In genomic region chr11:12961615-12962014, GRCh38 we compare ENCODE assay signal across 15 cellular contexts. TPM values are rescaled to one million over a fixed set of nuclear protein-coding genes. Genes with fewer than 3 reads are reported as not detected.
A peak's percentile ranks its signal among the peaks of the same experiment; 100 is the strongest.
DNase-seq lines count a peak whose midpoint lies in the region; ATAC-seq and TF ChIP-seq lines count a peak whose summit lies in the region.
"Had no signal": no experiment of that assay in that cellular context is flagged by ENCODE, and none has a peak within 500 bp of the region (broad histone marks: within the 10 kb centered on the region; RNA-seq: fewer than 3 reads in every experiment).

No MANE protein-coding gene starts in this region.

- no peaks in the 10 kb centered on the region for H4K20me1 ChIP-seq in HCT116 (ENCODE audit: insufficient read depth)

- H3K4me3 ChIP-seq in HCT116 (replicated peaks in 1 of 2; ENCODE audit: low read depth in 1 of 2, low read length in 2 of 2) (no peak overlapping the region), kidney epithelial cell (ENCODE audit: low read depth, low read length) (no peak overlapping the region)
- H3K4me3 ChIP-seq: colonic mucosa, spleen had no signal

- no peak overlapping the region for H2AFZ ChIP-seq in HCT116 (ENCODE audit: low read depth, low read length, poor library complexity, severe bottlenecking)
- H2AFZ ChIP-seq: parathyroid adenoma had no signal

- peak; percentile 61 for TF ChIP-seq RAD21 in HCT116 (IDR thresholded peaks at IDR 0.05; ENCODE audit: low read depth)

- POLR2A ChIA-PET in HCT116 (lab: Charles Lee), result no interaction called here

- H3K79me2 ChIP-seq in HCT116 (ENCODE audit: insufficient read depth, low read length), result no peaks in the 10 kb centered on the region
- H3K79me2 ChIP-seq: parathyroid adenoma had no signal

- H3K36me3 ChIP-seq in HCT116 (ENCODE audit: control insufficient read depth in 1 of 2, insufficient read depth in 2 of 2, low read length in 2 of 2), result no peaks in the 10 kb centered on the region
- no peaks in the 10 kb centered on the region for H3K36me3 ChIP-seq in kidney epithelial cell (ENCODE audit: control insufficient read depth, insufficient read depth, low read length)
- H3K36me3 ChIP-seq: colonic mucosa, spleen had no signal

- H3K27ac ChIP-seq in HCT116 (ENCODE audit: low read depth, low read length) (no peak overlapping the region), VCaP (no peak overlapping the region)
- H3K27ac ChIP-seq: 22Rv1, colonic mucosa, parathyroid adenoma, spleen had no signal

- no peak for ATAC-seq in HCT116
- ATAC-seq in HG03025 (IDR thresholded peaks at IDR 0.05; ENCODE audit: low FRiP score, unreplicated experiment), result no peak
- ATAC-seq: activated naive CD4-positive, alpha-beta T cell treated with anti-CD3 and anti-CD28 coated beads, Interleukin-2, amount 50 U/mL, for 72 hours; T-cell had no signal

- intact Hi-C loops in HCT116 (cut with micrococcal nuclease), result loop anchor here (2.0 to 10.0 kb wide), 5 partner anchors 381 to 914 kb away; no protein-coding TSS in a partner anchor

- DNase-seq in DMS 273 (lab: John Stamatoyannopoulos, UW; ENCODE audit: unreplicated experiment), result peak; percentile 3
- DNase-seq in DMS 273 treated with DMSO at 0.1 percent for 48 hours (lab: John Stamatoyannopoulos, UW), result no peak
- no peak for DNase-seq in HCT116 (ENCODE audit: low read depth, low spot score)
- DNase-seq in kidney epithelial cell (ENCODE audit: low read depth), result no peak
- no peak for DNase-seq in activated naive CD4-positive, alpha-beta T cell treated with Interleukin-2 at 50 U/mL for 16 hours
- no peak for DNase-seq in NAMALWA (ENCODE audit: low spot score)
- DNase-seq: colonic mucosa, spleen, substantia nigra, T-cell had no signal

- H3K4me1 ChIP-seq in HCT116 (ENCODE audit: control insufficient read depth in 1 of 2, insufficient read depth in 2 of 2, low read length in 2 of 2), result peaks cover 0 to 7% of the 10 kb centered on the region in 2 experiments; a peak in 1 of 4 replicates
- H3K4me1 ChIP-seq: colonic mucosa, parathyroid adenoma had no signal

- TF ChIP-seq CTCF in HCT116 (IDR thresholded peaks at IDR 0.05 in 2 of 3, conservative IDR thresholded peaks at IDR 0.05 in 1 of 3; ENCODE audit: borderline replicate concordance in 1 of 3, insufficient read depth in 1 of 3, low read depth in 2 of 3, low read length in 2 of 3), result peak in 2 of 3 experiments; percentile 11 to 38; a peak in 1 of 6 replicates
- TF ChIP-seq CTCF in VCaP (conservative IDR thresholded peaks at IDR 0.05), result peak; percentile 29
- TF ChIP-seq CTCF in kidney epithelial cell (IDR thresholded peaks at IDR 0.05; ENCODE audit: insufficient read depth, low read length, poor library complexity, severe bottlenecking), result peak; percentile 2

- CTCF ChIA-PET in HCT116 (lab: Charles Lee), result interaction anchor here (2.5 to 4.3 kb wide), 2 partner anchors 630 to 673 kb away, joined by 22 to 40 read pairs; no protein-coding TSS in a partner anchor

- H3K9me2 ChIP-seq in HCT116 (ENCODE audit: insufficient read depth), result no peaks in the 10 kb centered on the region

- RAD21 ChIA-PET in HCT116 (lab: Charles Lee; ENCODE audit: low non-redundant PET in 1 of 2, low total read pairs in 2 of 2, uncharacterized antibody in 2 of 2, unreplicated experiment in 2 of 2), result interaction anchor here (0.7 to 1.0 kb wide), 4 partner anchors 363 to 673 kb away, joined by 3 to 5 read pairs (median 3); no protein-coding TSS in a partner anchor

- no peaks in the 10 kb centered on the region for H3K9me3 ChIP-seq in HCT116 (ENCODE audit: control insufficient read depth in 1 of 2, insufficient read depth in 1 of 2, low read depth in 1 of 2, low read length in 2 of 2)
- H3K9me3 ChIP-seq: colonic mucosa, spleen had no signal

- no peak for TF ChIP-seq POLR2A in HCT116 (IDR thresholded peaks at IDR 0.05; ENCODE audit: borderline replicate concordance, extremely low read depth, insufficient read depth, insufficient read length)

- no TSS peak for BruUV-seq in HCT116 (replicated peaks; lab: Mats Ljungman, UMichigan)

- no peaks in the 10 kb centered on the region for H3K27me3 ChIP-seq in HCT116 (ENCODE audit: insufficient read depth, low read length)
- H3K27me3 ChIP-seq in kidney epithelial cell (ENCODE audit: control insufficient read depth, insufficient read depth, low read length), result no peaks in the 10 kb centered on the region
- H3K27me3 ChIP-seq: colonic mucosa had no signal

- no peak overlapping the region for H3K4me2 ChIP-seq in HCT116 (ENCODE audit: low read length)

- no peak overlapping the region for H3K9ac ChIP-seq in HCT116 (ENCODE audit: low read length)
- H3K9ac ChIP-seq: parathyroid adenoma had no signal

TF ChIP-seq in HCT116, 20 proteins besides CTCF, POLR2A, EP300 and RAD21:
- TF ChIP-seq SIN3A (IDR thresholded peaks at IDR 0.05; ENCODE audit: low read depth) (no peak), CBX3 (IDR thresholded peaks at IDR 0.05; ENCODE audit: low read depth) (no peak), JUND (IDR thresholded peaks at IDR 0.05) (no peak), EZH2 (IDR thresholded peaks at IDR 0.05) (no peak), ELF1 (IDR thresholded peaks at IDR 0.05; ENCODE audit: borderline replicate concordance, low read depth) (no peak), EZH2phosphoT487 (IDR thresholded peaks at IDR 0.05; ENCODE audit: borderline replicate concordance) (no peak), CEBPB (IDR thresholded peaks at IDR 0.05; ENCODE audit: low read depth) (no peak), MAX (IDR thresholded peaks at IDR 0.05) (no peak), SRF (IDR thresholded peaks at IDR 0.05; ENCODE audit: low read depth) (no peak), REST (IDR thresholded peaks at IDR 0.05; ENCODE audit: low read depth) (no peak), ATF3 (IDR thresholded peaks at IDR 0.05) (no peak), ZFX (IDR thresholded peaks at IDR 0.05) (no peak), SP1 (IDR thresholded peaks at IDR 0.05; ENCODE audit: low read depth) (no peak), TCF7L2 (IDR thresholded peaks at IDR 0.05; ENCODE audit: borderline replicate concordance, extremely low read depth, insufficient read depth, insufficient read length) (no peak), EGR1 (IDR thresholded peaks at IDR 0.05; ENCODE audit: low read depth) (no peak), FOSL1 (IDR thresholded peaks at IDR 0.05; ENCODE audit: low read depth) (no peak), ZNF274 (IDR thresholded peaks at IDR 0.05; ENCODE audit: low read depth, low read length) (no peak)

RNA-seq across cellular contexts. Expression of gene RASSF10, which starts 47.5 kb away (rescaled TPM):
- total RNA-seq in HCT116 (2021; ENCODE audit: unreplicated experiment) (not detected), kidney epithelial cell (3.5 and 3.9 TPM in 2 replicates)
- not detected in 2 replicates for polyA plus RNA-seq in HCT116 (2012)
- total RNA-seq: activated naive CD4-positive, alpha-beta T cell treated with anti-CD3 and anti-CD28 coated beads, Interleukin-2, amount 50 U/mL, for 72 hours; spleen; T-cell had no signal
- polyA plus RNA-seq: spleen had no signal
